In genomic region chr7:19713676-19714075, GRCh38 we compare ENCODE assay signal across 9 cellular contexts. TPM values are rescaled to one million over a fixed set of nuclear protein-coding genes. Genes with fewer than 3 reads are reported as not detected.
DNase-seq lines count a peak whose midpoint lies in the region; ATAC-seq and TF ChIP-seq lines count a peak whose summit lies in the region.
"Had no signal": no experiment of that assay in that cellular context is flagged by ENCODE, and none has a peak within 500 bp of the region (broad histone marks: within the 10 kb centered on the region; RNA-seq: fewer than 3 reads in every experiment).

No MANE protein-coding gene starts in this region.

- H3K36me3 ChIP-seq in heart left ventricle = no peaks in the 10 kb centered on the region
- H3K36me3 ChIP-seq in gastrocnemius medialis = no peaks in the 10 kb centered on the region

- H3K9me3 ChIP-seq in heart left ventricle (no peaks in the 10 kb centered on the region), gastrocnemius medialis (no peaks in the 10 kb centered on the region)

- TF ChIP-seq POLR2A in heart left ventricle (IDR thresholded peaks at IDR 0.05) (no peak), gastrocnemius medialis (IDR thresholded peaks at IDR 0.05) (no peak)

- H3K4me1 ChIP-seq in heart left ventricle = peaks cover 0 to 9% (median 2%) of the 10 kb centered on the region in 12 donors
- peaks cover 0 to 4% of the 10 kb centered on the region in 2 donors for H3K4me1 ChIP-seq in gastrocnemius medialis

- H3K27ac ChIP-seq in heart left ventricle (no peak overlapping the region), gastrocnemius medialis (no peak overlapping the region)

- ATAC-seq in heart left ventricle = no peak
- ATAC-seq in left ventricle myocardium superior = no peak
- ATAC-seq in gastrocnemius medialis = no peak
- no peak for ATAC-seq in GM19351 (IDR thresholded peaks at IDR 0.05; ENCODE audit: unreplicated experiment)
- ATAC-seq in HG02885 (IDR thresholded peaks at IDR 0.05; ENCODE audit: poor library complexity, unreplicated experiment) = no peak

- H3K27me3 ChIP-seq in heart left ventricle (peaks cover 0 to 2% (median 0%) of the 10 kb centered on the region in 9 donors), gastrocnemius medialis (no peaks in the 10 kb centered on the region)

- no peak for DNase-seq in heart left ventricle
- DNase-seq in left ventricle myocardium superior = no peak
- peak; percentile 5 for DNase-seq in NCI-H1048 (lab: John Stamatoyannopoulos, UW)
- peak; percentile 51 for DNase-seq in activated CD4-positive, alpha-beta T cell treated with anti-CD3 and anti-CD28 coated beads for 48 hours
- peak; percentile 69 for DNase-seq in fibroblast of pulmonary artery (ENCODE audit: low read depth)
- no peak for DNase-seq in gastrocnemius medialis

- peak; percentile 33 to 64 (median 56) for TF ChIP-seq CTCF in heart left ventricle (IDR thresholded peaks at IDR 0.05)
- TF ChIP-seq CTCF in fibroblast of pulmonary artery (IDR thresholded peaks at IDR 0.05; ENCODE audit: low read length, missing control alignments) = peak; percentile 67
- peak in 3 of 5 experiments; percentile 18 to 48 (median 35) for TF ChIP-seq CTCF in gastrocnemius medialis (IDR thresholded peaks at IDR 0.05 in 4 of 5, conservative IDR thresholded peaks at IDR 0.05 in 1 of 5)

- in situ Hi-C loops in gastrocnemius medialis (cut with MboI; ENCODE audit: low sequenced_read_pairs in 4 of 4) = loop anchor here in 3 of 4 donors (5.0 to 10.0 kb wide), 3 partner anchors 881 to 889 kb away; no protein-coding TSS in a partner anchor

- 46 to 62% (median 58%) methylated on average over 1 of the region's 1 CpG for WGBS in heart left ventricle, 4 donors

- H3K4me3 ChIP-seq in heart left ventricle = no peak overlapping the region
- no peak overlapping the region for H3K4me3 ChIP-seq in fibroblast of pulmonary artery (replicated peaks; ENCODE audit: low read depth, low read length)
- H3K4me3 ChIP-seq in gastrocnemius medialis = no peak overlapping the region

- intact Hi-C loops in heart left ventricle (cut with DNase I) = loop anchor here in 9 of 10 donors (2.0 to 10.0 kb wide), 3 partner anchors 881 to 885 kb away; no protein-coding TSS in a partner anchor
- intact Hi-C loops in left ventricle myocardium superior (cut with micrococcal nuclease) = loop anchor here (10.0 kb wide), 1 partner anchor 881 kb away; no protein-coding TSS in a partner anchor
- intact Hi-C loops in gastrocnemius medialis (cut with DNase I; ENCODE audit: low total_unique reads) = no loop called here

RNA-seq across cellular contexts. Expression of gene POLR1F, which starts 4.8 kb away (rescaled TPM):
- total RNA-seq in heart left ventricle = 10 to 100 TPM in 5 of 9 donors, 1 to 10 TPM in 4; 6.5 to 12.4 (median 10.3) TPM
- polyA plus RNA-seq in heart left ventricle = 10 to 100 TPM in 1 of 2 donors, 1 to 10 TPM in 1; 4.6 to 10.6 TPM
- 7.7 TPM for total RNA-seq in left ventricle myocardium superior
- total RNA-seq in gastrocnemius medialis = 10 to 100 TPM in 1 of 4 donors, 1 to 10 TPM in 3; 8.0 to 18.0 (median 9.2) TPM

RNA-seq across cellular contexts. Expression of gene TMEM196, which starts 59.7 kb away (rescaled TPM):
- total RNA-seq in heart left ventricle (not detected), left ventricle myocardium superior (not detected), gastrocnemius medialis (not detected)
- not detected for polyA plus RNA-seq in heart left ventricle
- polyA plus RNA-seq: esophagus had no signal

Comparison
In these comparisons a context has a peak if more than half of its experiments do, and no peak if none do; other contexts are left out.
1. DNase-seq: peak in NCI-H1048 (single experiment), activated CD4-positive, alpha-beta T cell treated with anti-CD3 and anti-CD28 coated beads for 48 hours (single experiment) and fibroblast of pulmonary artery (single experiment); none in heart left ventricle (0 of 5), left ventricle myocardium superior (single experiment) and gastrocnemius medialis (0 of 2).
2. Peak in every context shown above with its lines, with median percentiles within 50 percentile points of each other: CTCF ChIP-seq.